In the genomic region with DNA sequence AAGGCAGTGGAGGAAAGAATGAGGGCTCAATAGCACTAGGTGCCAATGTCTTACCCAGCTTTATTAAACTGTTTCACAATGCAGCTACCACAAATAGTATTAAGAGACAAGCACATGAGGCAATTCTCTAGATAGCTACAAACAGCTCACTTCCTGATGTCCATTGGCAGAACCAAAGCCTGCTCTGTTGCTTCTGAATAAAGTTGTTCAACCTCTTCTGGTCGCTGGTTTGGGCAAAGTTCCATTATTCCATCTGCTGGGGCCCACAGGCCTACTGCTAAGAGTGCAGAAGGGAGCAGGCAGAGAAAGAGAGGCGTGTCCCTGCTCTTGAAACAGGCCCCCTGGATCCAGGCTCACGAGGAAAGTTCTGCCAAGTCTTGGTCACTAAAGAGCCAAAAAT, we compare ENCODE assay signal across 9 cellular contexts.
DNase-seq lines count a peak whose midpoint lies in the region; TF ChIP-seq lines count a peak whose summit lies in the region.
"Had no signal": no experiment of that assay in that cellular context is flagged by ENCODE, and none has a peak within 500 bp of the region (broad histone marks: within the 10 kb centered on the region; RNA-seq: fewer than 3 reads in every experiment).

No MANE protein-coding gene starts in this region.

- H3K9me3 ChIP-seq in A673 (ENCODE audit: low read depth, low read length, poor library complexity, severe bottlenecking) (no peaks in the 10 kb centered on the region), esophagus squamous epithelium (no peaks in the 10 kb centered on the region)

- no peak overlapping the region for H3K4me3 ChIP-seq in A673 (ENCODE audit: low read depth, low read length, poor library complexity, severe bottlenecking)
- no peak overlapping the region for H3K4me3 ChIP-seq in esophagus squamous epithelium

- H3K4me1 ChIP-seq in A673 (ENCODE audit: insufficient read depth, low read length, poor library complexity, severe bottlenecking) (peaks cover 23% of the 10 kb centered on the region), esophagus squamous epithelium (peaks cover 0 to 21% (median 12%) of the 10 kb centered on the region in 3 donors)

- DNase-seq in A673 (ENCODE audit: low spot score) (peak; percentile 60), NCI-H226 (peak; percentile 16), esophagus squamous epithelium (lab: John Stamatoyannopoulos, UW) (no peak), myocyte (ENCODE audit: low read depth) (peak; percentile 89), NCI-H1930 (lab: John Stamatoyannopoulos, UW) (no peak), HuH-7 (ENCODE audit: low spot score) (no peak), NCI-H2107 treated with DMSO at 0.1 percent for 48 hours (lab: John Stamatoyannopoulos, UW; ENCODE audit: unreplicated experiment) (no peak)
- DNase-seq in stimulated activated CD4-positive, alpha-beta T cell treated with anti-CD3 and anti-CD28 coated beads, Interleukin-4, amount 100 ng/mL, for 4 hours = no peak
- DNase-seq: activated naive CD8-positive, alpha-beta T cell treated with anti-CD3 and anti-CD28 coated beads, Interleukin-2, amount 10 ng/mL, durations not matched to agents 7 days and 5 days had no signal

- TF ChIP-seq POLR2A in esophagus squamous epithelium (IDR thresholded peaks at IDR 0.05) = no peak

- CTCF ChIA-PET in A673 (lab: Charles Lee) = no interaction called here

- H3K36me3 ChIP-seq in A673 (ENCODE audit: insufficient read depth, low read length, poor library complexity, severe bottlenecking) (no peaks in the 10 kb centered on the region), esophagus squamous epithelium (no peaks in the 10 kb centered on the region)

- no peak for TF ChIP-seq CTCF in A673 (conservative IDR thresholded peaks at IDR 0.05; ENCODE audit: low read depth, low read length)
- TF ChIP-seq CTCF in esophagus squamous epithelium (IDR thresholded peaks at IDR 0.05) = no peak

- H3K27ac ChIP-seq in A673 (ENCODE audit: low read depth, low read length, poor library complexity, severe bottlenecking) = peak overlapping the region; percentile 2
- H3K27ac ChIP-seq in esophagus squamous epithelium = peak overlapping the region in 3 of 4 donors; percentile 42 to 54 (median 53)

- POLR2A ChIA-PET in A673 (lab: Charles Lee; ENCODE audit: low non-redundant PET) = no interaction called here

- no peaks in the 10 kb centered on the region for H3K27me3 ChIP-seq in A673 (replicated peaks; ENCODE audit: insufficient read depth, low read depth, low read length, poor library complexity)
- H3K27me3 ChIP-seq in esophagus squamous epithelium = no peaks in the 10 kb centered on the region

- no TSS peak for BruUV-seq in A673 (replicated peaks; lab: Mats Ljungman, UMichigan)

- intact Hi-C loops in A673 (cut with micrococcal nuclease; ENCODE audit: unreplicated experiment) = no loop called here
- intact Hi-C loops in esophagus squamous epithelium (cut with DNase I) = no loop called here

- 47 to 59% methylated on average over 3 of the region's 3 CpGs for WGBS in esophagus squamous epithelium, 2 donors

Comparison
In these comparisons a context has a peak if more than half of its experiments do, and no peak if none do; other contexts are left out.
1. DNase-seq: peak in A673 (single experiment), NCI-H226 (single experiment) and myocyte (single experiment); none in esophagus squamous epithelium (single experiment), NCI-H1930 (0 of 2), stimulated activated CD4-positive, alpha-beta T cell treated with anti-CD3 and anti-CD28 coated beads, Interleukin-4, amount 100 ng/mL, for 4 hours (0 of 2), HuH-7 (single experiment) and NCI-H2107 treated with DMSO at 0.1 percent for 48 hours (single experiment).